In genomic region chr4:23202712-23203247, GRCh38 we compare ENCODE assay signal across 22 cellular contexts.
"Had no signal": no experiment of that assay in that cellular context is flagged by ENCODE, and none has a peak within 500 bp of the region (broad histone marks: within the 10 kb centered on the region; RNA-seq: fewer than 3 reads in every experiment).

No MANE protein-coding gene starts in this region.

- H3K4me1 ChIP-seq: foreskin keratinocyte, left ventricle myocardium inferior, lower lobe of right lung, psoas muscle, spleen, tibial artery, upper lobe of right lung, vagina had no signal

- H3K9me3 ChIP-seq: neutrophil, upper lobe of right lung, vagina had no signal

- H3K4me3 ChIP-seq: left ventricle myocardium inferior, lower lobe of right lung, psoas muscle, spleen, tibial artery, upper lobe of right lung, vagina had no signal

- H3K27ac Mint-ChIP-seq: dendritic cell treated with granulocyte-macrophage colony-stimulating factor and Interleukin-4, amounts not matched to agents 40 ng/mL and 50 ng/mL, for 4 days; effector memory CD8-positive, alpha-beta T cell; immature natural killer cell; memory B cell; naive thymus-derived CD4-positive, alpha-beta T cell; stimulated activated memory B cell treated with anti-CD40 and anti-IgM and Interleukin-4, amounts not matched to agents 10 μg/mL and 1 μg/mL and 100 μg/mL, for 72 hours; stimulated activated naive CD8-positive, alpha-beta T cell treated with anti-CD3 and anti-CD28 coated beads, Interleukin-15, Interleukin-2, amounts not matched to agents 100 ng/mL and 50 ng/mL, for 24 hours had no signal

- H3K27me3 Mint-ChIP-seq: dendritic cell treated with granulocyte-macrophage colony-stimulating factor and Interleukin-4, amounts not matched to agents 40 ng/mL and 50 ng/mL, for 4 days; effector memory CD8-positive, alpha-beta T cell; memory B cell; stimulated activated memory B cell treated with anti-CD40 and anti-IgM and Interleukin-4, amounts not matched to agents 10 μg/mL and 1 μg/mL and 100 μg/mL, for 72 hours; stimulated activated naive CD8-positive, alpha-beta T cell treated with anti-CD3 and anti-CD28 coated beads, Interleukin-15, Interleukin-2, amounts not matched to agents 100 ng/mL and 50 ng/mL, for 24 hours had no signal

- DNase-seq: effector memory CD8-positive, alpha-beta T cell; foreskin keratinocyte; immature natural killer cell; left ventricle myocardium inferior; lower lobe of right lung; midbrain; naive thymus-derived CD4-positive, alpha-beta T cell; psoas muscle; retina; spleen; stimulated activated CD4-positive, alpha-beta T cell treated with anti-CD3 and anti-CD28 coated beads, Interleukin-15, amount 100 ng/mL, for 24 hours; stimulated activated CD4-positive, alpha-beta T cell treated with anti-CD3 and anti-CD28 coated beads, Interleukin-1b, Interleukin-23, amount 100 ng/mL, for 48 hours; stimulated activated CD4-positive, alpha-beta T cell treated with anti-CD3 and anti-CD28 coated beads, Interleukin-4, amount 100 ng/mL, for 24 hours; tibial artery; upper lobe of right lung had no signal

- H3K4me3 Mint-ChIP-seq: dendritic cell treated with granulocyte-macrophage colony-stimulating factor and Interleukin-4, amounts not matched to agents 40 ng/mL and 50 ng/mL, for 4 days; effector memory CD8-positive, alpha-beta T cell; immature natural killer cell; memory B cell; naive thymus-derived CD4-positive, alpha-beta T cell; stimulated activated memory B cell treated with anti-CD40 and anti-IgM and Interleukin-4, amounts not matched to agents 10 μg/mL and 1 μg/mL and 100 μg/mL, for 72 hours; stimulated activated naive CD8-positive, alpha-beta T cell treated with anti-CD3 and anti-CD28 coated beads, Interleukin-15, Interleukin-2, amounts not matched to agents 100 ng/mL and 50 ng/mL, for 24 hours had no signal

- H3K27me3 ChIP-seq: foreskin keratinocyte, neutrophil, spleen, tibial artery, upper lobe of right lung, vagina had no signal

- H3K4me1 Mint-ChIP-seq: immature natural killer cell; memory B cell; naive thymus-derived CD4-positive, alpha-beta T cell; stimulated activated memory B cell treated with anti-CD40 and anti-IgM and Interleukin-4, amounts not matched to agents 10 μg/mL and 1 μg/mL and 100 μg/mL, for 72 hours had no signal

- H3K36me3 Mint-ChIP-seq: memory B cell; naive thymus-derived CD4-positive, alpha-beta T cell; stimulated activated memory B cell treated with anti-CD40 and anti-IgM and Interleukin-4, amounts not matched to agents 10 μg/mL and 1 μg/mL and 100 μg/mL, for 72 hours had no signal

- H3K27ac ChIP-seq: foreskin keratinocyte, left ventricle myocardium inferior, lower lobe of right lung, neutrophil, psoas muscle, spleen, tibial artery, upper lobe of right lung, vagina had no signal

- ATAC-seq: effector memory CD8-positive, alpha-beta T cell; foreskin keratinocyte; lower lobe of right lung; naive thymus-derived CD4-positive, alpha-beta T cell; psoas muscle; sciatic nerve; stimulated activated memory B cell treated with anti-CD40 and anti-IgM and Interleukin-4, amounts not matched to agents 10 μg/mL and 1 μg/mL and 100 μg/mL, for 72 hours; upper lobe of right lung had no signal

- H3K36me3 ChIP-seq: left ventricle myocardium inferior, lower lobe of right lung, neutrophil, spleen, tibial artery, upper lobe of right lung, vagina had no signal
